ENCODE assay signal across 13 cellular contexts in genomic region chr16:77898671-77899211, GRCh38.
DNase-seq lines count a peak whose midpoint lies in the region; ATAC-seq and TF ChIP-seq lines count a peak whose summit lies in the region.
"Had no signal": no experiment of that assay in that cellular context is flagged by ENCODE, and none has a peak within 500 bp of the region (broad histone marks: within the 10 kb centered on the region; RNA-seq: fewer than 3 reads in every experiment).

No MANE protein-coding gene starts in this region.

- H3K4me3 ChIP-seq in HFF-Myc (replicated peaks; ENCODE audit: low read depth, low read length) = no peak overlapping the region
- H3K4me3 ChIP-seq: breast epithelium, testis had no signal

- POLR2A ChIA-PET in HEK293T (lab: Yijun Ruan, JAX) = no interaction called here

- DNase-seq in Caki2 (ENCODE audit: low read depth) = peak; percentile 57
- peak; percentile 19 for DNase-seq in HFF-Myc (ENCODE audit: extremely low read depth, low read depth)
- peak; percentile 72 for DNase-seq in astrocyte of the hippocampus (ENCODE audit: low read depth, low spot score)
- DNase-seq in kidney tubule cell (ENCODE audit: low spot score) = peak; percentile 33
- no peak for DNase-seq in SHP77 (lab: John Stamatoyannopoulos, UW)
- DNase-seq in KG1 (lab: John Stamatoyannopoulos, UW) = no peak
- DNase-seq in HEK293T (ENCODE audit: extremely low spot score) = no peak
- DNase-seq: activated CD4-positive, alpha-beta memory T cell treated with anti-CD3 and anti-CD28 coated beads for 36 hours; activated effector memory CD4-positive, alpha-beta T cell treated with Interleukin-2 at 50 U/mL for 16 hours; stimulated activated CD4-positive, alpha-beta T cell treated with anti-CD3 and anti-CD28 coated beads, Interleukin-12 subunit alpha, Interleukin-12 subunit beta, amount 100 ng/mL, for 4 hours; testis had no signal

- no peak for ATAC-seq in HG02885 (IDR thresholded peaks at IDR 0.05; ENCODE audit: poor library complexity, unreplicated experiment)

- in situ Hi-C loops in Caki2 (cut with HindIII; ENCODE audit: low pct_unique_long_range_greater_than_20kb, low sequenced_read_pairs) = no loop called here

- CTCF ChIA-PET in HEK293T (lab: Yijun Ruan, JAX) = no interaction called here

- no peak for TF ChIP-seq CTCF in HFF-Myc (IDR thresholded peaks at IDR 0.05; ENCODE audit: low read depth, low read length, missing control alignments)

TF ChIP-seq in HEK293T, 16 proteins besides CTCF, POLR2A, EP300 and RAD21:
- no peak for TF ChIP-seq FOXK2 (IDR thresholded peaks at IDR 0.05)
- TF ChIP-seq PKNOX1 (IDR thresholded peaks at IDR 0.05) = no peak
- no peak for TF ChIP-seq CTBP1 (IDR thresholded peaks at IDR 0.05; ENCODE audit: borderline replicate concordance)
- no peak for TF ChIP-seq ARNT (IDR thresholded peaks at IDR 0.05)
- no peak for TF ChIP-seq SP1 (IDR thresholded peaks at IDR 0.05)
- no peak for TF ChIP-seq LEF1 (IDR thresholded peaks at IDR 0.05; ENCODE audit: borderline replicate concordance)
- TF ChIP-seq NFRKB (IDR thresholded peaks at IDR 0.05) = no peak
- no peak for TF ChIP-seq ELF4 (IDR thresholded peaks at IDR 0.05)
- no peak for TF ChIP-seq FOXA1 (IDR thresholded peaks at IDR 0.05)
- TF ChIP-seq HDGF (IDR thresholded peaks at IDR 0.05; ENCODE audit: borderline replicate concordance) = no peak
- no peak for TF ChIP-seq ZNF384 (IDR thresholded peaks at IDR 0.05)

Comparison
In these comparisons a context has a peak if more than half of its experiments do, and no peak if none do; other contexts are left out.
1. DNase-seq: peak in Caki2 (single experiment), HFF-Myc (single experiment), astrocyte of the hippocampus (single experiment) and kidney tubule cell (single experiment); none in SHP77 (0 of 2), KG1 (single experiment) and HEK293T (single experiment).